8 cellular contexts compared by ENCODE assay signal in the genomic region with DNA sequence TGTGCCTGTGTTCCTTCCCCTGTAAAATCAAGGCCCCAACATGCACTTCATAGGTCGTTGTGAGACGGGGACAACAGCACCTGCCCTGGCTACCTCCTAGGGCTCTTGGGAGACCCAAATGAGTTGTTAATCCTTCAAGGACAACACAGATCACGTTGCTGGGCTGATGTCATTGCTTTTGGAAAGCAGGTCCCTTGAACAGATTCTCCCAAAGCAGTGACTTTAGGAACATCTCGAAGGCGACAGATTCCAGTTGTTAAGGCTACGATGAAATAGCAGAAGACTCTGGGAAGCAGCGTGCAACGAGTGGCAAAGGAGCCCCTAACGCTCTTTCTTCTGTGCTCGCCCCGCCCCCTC. TPM values are rescaled to one million over a fixed set of nuclear protein-coding genes. Genes with fewer than 3 reads are reported as not detected.
A peak's percentile ranks its signal among the peaks of the same experiment; 100 is the strongest.
DNase-seq lines count a peak whose midpoint lies in the region; ATAC-seq and TF ChIP-seq lines count a peak whose summit lies in the region.

No MANE protein-coding gene starts in this region.

- H3K4me1 ChIP-seq in right atrium auricular region (peaks cover 0 to 19% of the 10 kb centered on the region in 2 donors), OCI-LY7 (ENCODE audit: insufficient read depth, low read length, poor library complexity, severe bottlenecking) (peaks cover 12% of the 10 kb centered on the region), stomach smooth muscle (ENCODE audit: control insufficient read depth, insufficient read depth, low read length) (peaks cover 15% of the 10 kb centered on the region)

- CTCF ChIA-PET in OCI-LY7 (lab: Charles Lee; ENCODE audit: unreplicated experiment): interaction anchor here (0.6 kb wide), 3 partner anchors 25 to 1168 kb away, joined by 4 to 12 read pairs (median 7); no protein-coding TSS in a partner anchor

- POLR2A ChIA-PET in OCI-LY7 (lab: Charles Lee): interaction anchor here (1.2 kb wide), 1 partner anchor 26 kb away, joined by 6 read pairs; the partner anchor contains the start of gene MAP1LC3B2

- BruUV-seq in OCI-LY7 (replicated peaks; lab: Mats Ljungman, UMichigan): no TSS peak

- no peaks in the 10 kb centered on the region for H3K27me3 ChIP-seq in right atrium auricular region
- no peaks in the 10 kb centered on the region for H3K27me3 ChIP-seq in stomach smooth muscle (ENCODE audit: control insufficient read depth in 1 of 2, insufficient read depth in 2 of 2, low read length in 2 of 2)

- TF ChIP-seq CTCF in right atrium auricular region (IDR thresholded peaks at IDR 0.05) (no peak), OCI-LY7 (conservative IDR thresholded peaks at IDR 0.05; ENCODE audit: low read length) (no peak), fibroblast of the aortic adventitia (IDR thresholded peaks at IDR 0.05; ENCODE audit: insufficient read depth, low read length) (no peak)

- H2AFZ ChIP-seq in OCI-LY7 (ENCODE audit: low read length): peak overlapping the region; percentile 90; the same call in 1 of the 2 replicates

- intact Hi-C loops in Right ventricle myocardium superior (cut with DNase I): no loop called here
- intact Hi-C loops in OCI-LY7 (cut with micrococcal nuclease; ENCODE audit: unreplicated experiment): no loop called here

- H3K9me2 ChIP-seq in OCI-LY7 (ENCODE audit: insufficient read depth, low read length): no peaks in the 10 kb centered on the region

- H3K9ac ChIP-seq in stomach smooth muscle (ENCODE audit: low read length in 2 of 2): peak overlapping the region in 1 of 2 donors; percentile 13

- no peaks in the 10 kb centered on the region for H4K20me1 ChIP-seq in OCI-LY7 (ENCODE audit: insufficient read depth, low read length)

- H3K36me3 ChIP-seq in right atrium auricular region (no peaks in the 10 kb centered on the region), OCI-LY7 (ENCODE audit: insufficient read depth, low read length) (no peaks in the 10 kb centered on the region), stomach smooth muscle (ENCODE audit: control insufficient read depth in 2 of 2, insufficient read depth in 2 of 2, low read length in 2 of 2) (no peaks in the 10 kb centered on the region)

- DNase-seq in Right ventricle myocardium superior: no peak
- no peak for DNase-seq in right atrium auricular region (ENCODE audit: low spot score)
- no peak for DNase-seq in OCI-LY7 (ENCODE audit: low spot score)
- DNase-seq in fibroblast of the aortic adventitia (ENCODE audit: low read depth): no peak
- DNase-seq in SKM-1 (lab: John Stamatoyannopoulos, UW; ENCODE audit: unreplicated experiment): no peak

- H3K9me3 ChIP-seq in right atrium auricular region (no peaks in the 10 kb centered on the region), OCI-LY7 (ENCODE audit: low read length) (no peaks in the 10 kb centered on the region), stomach smooth muscle (ENCODE audit: control insufficient read depth in 2 of 2, low read length in 2 of 2) (no peaks in the 10 kb centered on the region)

- H3K27ac ChIP-seq in right atrium auricular region (no peak overlapping the region), OCI-LY7 (ENCODE audit: low read depth, low read length, poor library complexity, severe bottlenecking) (no peak overlapping the region), stomach smooth muscle (ENCODE audit: low read length) (no peak overlapping the region)

- peak overlapping the region in 1 of 2 donors; percentile 59 for H3K4me3 ChIP-seq in right atrium auricular region
- peak overlapping the region; percentile 66 for H3K4me3 ChIP-seq in OCI-LY7 (ENCODE audit: low read depth, low read length, poor library complexity, severe bottlenecking)
- H3K4me3 ChIP-seq in fibroblast of the aortic adventitia (ENCODE audit: low read depth, low read length): peak overlapping the region; percentile 68
- H3K4me3 ChIP-seq in stomach smooth muscle (ENCODE audit: low read length in 2 of 2): peak overlapping the region; percentile 78 to 84

- H3K4me2 ChIP-seq in OCI-LY7 (ENCODE audit: low read length): peak overlapping the region; percentile 84

- no peaks in the 10 kb centered on the region for H3K79me2 ChIP-seq in OCI-LY7 (ENCODE audit: insufficient read depth, low read depth, low read length)

- ATAC-seq in Right ventricle myocardium superior (ENCODE audit: poor library complexity): peak; percentile 9
- ATAC-seq in HG03342 (IDR thresholded peaks at IDR 0.05; ENCODE audit: unreplicated experiment): no peak
- ATAC-seq in GM18907 (IDR thresholded peaks at IDR 0.05; ENCODE audit: unreplicated experiment): no peak

RNA-seq across cellular contexts. Expression of gene MAP1LC3B2, which starts 26.2 kb away (rescaled TPM):
- 4.1 TPM for total RNA-seq in Right ventricle myocardium superior
- total RNA-seq in right atrium auricular region: 1 to 10 TPM; 1.0 to 1.4 TPM
- not detected in 2 replicates for total RNA-seq in OCI-LY7 (2014; rRNA removed; shearing (Covaris generic))
- not detected in 2 replicates for total RNA-seq in OCI-LY7 (2022)
- total RNA-seq in fibroblast of the aortic adventitia (ENCODE audit: low replicate concordance): not detected in 2 replicates
